In the genomic region with DNA sequence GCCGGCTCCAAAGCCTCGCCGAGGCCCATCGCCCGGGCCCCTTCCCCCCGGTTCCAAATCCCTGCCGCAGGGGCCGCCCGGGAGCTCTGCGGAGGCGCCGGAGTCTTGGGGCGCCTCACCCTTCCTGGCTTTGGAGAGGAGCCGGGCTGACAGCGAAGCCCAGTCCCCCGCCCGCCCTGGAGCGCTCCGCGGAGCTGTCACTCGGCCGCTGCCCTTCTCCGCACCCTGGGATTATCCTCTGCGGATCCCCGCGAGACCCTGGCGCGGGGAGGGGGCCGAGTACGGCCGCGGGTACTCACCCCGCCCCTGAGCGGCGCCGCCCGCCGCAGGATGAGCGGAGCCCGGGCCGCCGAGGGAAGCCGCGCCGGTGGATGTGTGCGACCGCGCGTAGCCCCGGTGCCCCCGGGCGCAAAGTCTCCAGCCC, we compare ENCODE assay signal across 10 cellular contexts. TPM values are rescaled to one million over a fixed set of nuclear protein-coding genes. Genes with fewer than 3 reads are reported as not detected.
A peak's percentile ranks its signal among the peaks of the same experiment; 100 is the strongest.
DNase-seq lines count a peak whose midpoint lies in the region; ATAC-seq and TF ChIP-seq lines count a peak whose summit lies in the region.
"Had no signal": no experiment of that assay in that cellular context is flagged by ENCODE, and none has a peak within 500 bp of the region (broad histone marks: within the 10 kb centered on the region; RNA-seq: fewer than 3 reads in every experiment).

No MANE protein-coding gene starts in this region.

- H3K9me3 Mint-ChIP-seq in endothelial cell (ENCODE audit: unreplicated experiment) (no peaks in the 10 kb centered on the region), neural progenitor cell (peaks cover 5% of the 10 kb centered on the region)
- peaks cover 9% of the 10 kb centered on the region for H3K9me3 Mint-ChIP-seq in CD8-positive, alpha-beta T cell

- POLR2A ChIA-PET in CD8-positive, alpha-beta T cell (lab: Charles Lee): no interaction called here

- H3K36me3 ChIP-seq in ES-I3 (ENCODE audit: insufficient read depth, low read length) (no peaks in the 10 kb centered on the region), MG63 (no peaks in the 10 kb centered on the region), neural progenitor cell (no peaks in the 10 kb centered on the region)
- no peaks in the 10 kb centered on the region for H3K36me3 ChIP-seq in CD8-positive, alpha-beta T cell (ENCODE audit: insufficient read depth, low read length)

- H3K36me3 Mint-ChIP-seq in endothelial cell (ENCODE audit: low read depth, unreplicated experiment) (no peaks in the 10 kb centered on the region), neural progenitor cell (no peaks in the 10 kb centered on the region)
- no peaks in the 10 kb centered on the region for H3K36me3 Mint-ChIP-seq in CD8-positive, alpha-beta T cell
- H3K36me3 Mint-ChIP-seq: IgD-negative memory B cell, memory B cell had no signal

- H3K9ac ChIP-seq in ES-I3 (ENCODE audit: low read depth, low read length) (peak overlapping the region; percentile 82; the same call in 1 of the 2 replicates), neural progenitor cell (no peak overlapping the region)

- intact Hi-C loops in CD8-positive, alpha-beta T cell (cut with DNase I, micrococcal nuclease): no loop called here

- H3K27me3 Mint-ChIP-seq in endothelial cell (ENCODE audit: unreplicated experiment): peaks cover 3% of the 10 kb centered on the region
- peaks cover 12% of the 10 kb centered on the region for H3K27me3 Mint-ChIP-seq in neural progenitor cell (ENCODE audit: insufficient read depth, low read depth)
- peaks cover 37% of the 10 kb centered on the region for H3K27me3 Mint-ChIP-seq in CD8-positive, alpha-beta T cell (ENCODE audit: low read depth)

- H3K79me2 ChIP-seq in neural progenitor cell (ENCODE audit: low read depth): no peaks in the 10 kb centered on the region

- no peaks in the 10 kb centered on the region for H3F3A ChIP-seq in neural progenitor cell (ENCODE audit: low read depth)

- H2AFZ ChIP-seq in neural progenitor cell (replicated peaks): peak overlapping the region; percentile 98

- CTCF ChIA-PET in CD8-positive, alpha-beta T cell (lab: Charles Lee): no interaction called here

- H3K4me3 Mint-ChIP-seq in endothelial cell (ENCODE audit: unreplicated experiment) (no peak overlapping the region), neural progenitor cell (peak overlapping the region; percentile 94)
- no peak overlapping the region for H3K4me3 Mint-ChIP-seq in CD8-positive, alpha-beta T cell
- H3K4me3 Mint-ChIP-seq: IgD-negative memory B cell had no signal

- TF ChIP-seq CTCF in endothelial cell (IDR thresholded peaks at IDR 0.05; ENCODE audit: unreplicated experiment): no peak
- no peak for TF ChIP-seq CTCF in neural progenitor cell (IDR thresholded peaks at IDR 0.05)
- no peak for TF ChIP-seq CTCF in CD8-positive, alpha-beta T cell (IDR thresholded peaks at IDR 0.05)

- H3K27ac Mint-ChIP-seq in endothelial cell (ENCODE audit: unreplicated experiment) (no peak overlapping the region), neural progenitor cell (no peak overlapping the region)
- H3K27ac Mint-ChIP-seq in CD8-positive, alpha-beta T cell: no peak overlapping the region
- H3K27ac Mint-ChIP-seq: IgD-negative memory B cell, memory B cell had no signal

- H3K9me3 ChIP-seq in ES-I3 (ENCODE audit: control insufficient read depth, insufficient read depth, low read length) (no peaks in the 10 kb centered on the region), MG63 (peaks cover 8% of the 10 kb centered on the region), neural progenitor cell (ENCODE audit: low read depth) (no peaks in the 10 kb centered on the region)
- no peaks in the 10 kb centered on the region for H3K9me3 ChIP-seq in CD8-positive, alpha-beta T cell (ENCODE audit: low read length)

- no peak overlapping the region for H3K27ac ChIP-seq in neural progenitor cell
- no peak overlapping the region for H3K27ac ChIP-seq in CD8-positive, alpha-beta T cell (ENCODE audit: low read depth, low read length)

- DNase-seq in MG63 (peak; percentile 19), endothelial cell (ENCODE audit: low spot score) (peak; percentile 34), neural progenitor cell (ENCODE audit: low spot score) (peak; percentile 73), DMS114 treated with DMSO at 0.1 percent for 48 hours (lab: John Stamatoyannopoulos, UW; ENCODE audit: unreplicated experiment) (no peak)
- no peak for DNase-seq in stimulated activated naive CD4-positive, alpha-beta T cell treated with Interleukin-2 at 50 U/mL for 16 hours (lab: John Stamatoyannopoulos, UW)
- DNase-seq in CD8-positive, alpha-beta T cell: no peak

- H3K4me3 ChIP-seq in MG63: peak overlapping the region; percentile 45
- peak overlapping the region; percentile 72 for H3K4me3 ChIP-seq in neural progenitor cell
- H3K4me3 ChIP-seq in CD8-positive, alpha-beta T cell (ENCODE audit: low read depth, low read length): no peak overlapping the region

- H3K4me1 Mint-ChIP-seq in endothelial cell (ENCODE audit: unreplicated experiment) (no peaks in the 10 kb centered on the region), neural progenitor cell (peaks cover 2% of the 10 kb centered on the region)
- H3K4me1 Mint-ChIP-seq in CD8-positive, alpha-beta T cell (ENCODE audit: low read depth): peaks cover 1% of the 10 kb centered on the region
- H3K4me1 Mint-ChIP-seq: memory B cell had no signal

- no peaks in the 10 kb centered on the region for H4K20me1 ChIP-seq in neural progenitor cell (ENCODE audit: low read depth)

- H3K4me2 ChIP-seq in neural progenitor cell: peak overlapping the region; percentile 99

- no peaks in the 10 kb centered on the region for H3K4me1 ChIP-seq in ES-I3 (ENCODE audit: insufficient read depth, low read length)
- H3K4me1 ChIP-seq in neural progenitor cell: no peaks in the 10 kb centered on the region
- no peaks in the 10 kb centered on the region for H3K4me1 ChIP-seq in CD8-positive, alpha-beta T cell (ENCODE audit: insufficient read depth, low read length)

- no peak for ATAC-seq in HG02588 (IDR thresholded peaks at IDR 0.05; ENCODE audit: unreplicated experiment)
- no peak for ATAC-seq in CD8-positive, alpha-beta T cell

- H3K27me3 ChIP-seq in MG63 (peaks cover 17% of the 10 kb centered on the region), neural progenitor cell (peaks cover 82% of the 10 kb centered on the region)
- H3K27me3 ChIP-seq in CD8-positive, alpha-beta T cell (ENCODE audit: insufficient read depth, low read length): peaks cover 4% of the 10 kb centered on the region

RNA-seq across cellular contexts. Expression of a gene that starts 0.3 kb away (rescaled TPM):
- not detected in 2 replicates for total RNA-seq in MG63 (2014; rRNA removed; shearing (Covaris generic); ENCODE audit: low replicate concordance)
- total RNA-seq in endothelial cell (ENCODE audit: unreplicated experiment) (1.5 TPM), neural progenitor cell (ENCODE audit: low replicate concordance) (2.8 and 3.4 TPM in 2 replicates)
- total RNA-seq in CD8-positive, alpha-beta T cell: not detected

Comparison
In these comparisons a context has a peak if more than half of its experiments do, and no peak if none do; other contexts are left out.
1. DNase-seq: peak in MG63 (single experiment), endothelial cell (single experiment) and neural progenitor cell (single experiment); none in DMS114 treated with DMSO at 0.1 percent for 48 hours (single experiment), stimulated activated naive CD4-positive, alpha-beta T cell treated with Interleukin-2 at 50 U/mL for 16 hours (single experiment) and CD8-positive, alpha-beta T cell (0 of 7).